ENCODE assay signal across 9 cellular contexts in genomic region chr2:7203056-7203467, GRCh38.
DNase-seq lines count a peak whose midpoint lies in the region; TF ChIP-seq lines count a peak whose summit lies in the region.
"Had no signal": no experiment of that assay in that cellular context is flagged by ENCODE, and none has a peak within 500 bp of the region (broad histone marks: within the 10 kb centered on the region; RNA-seq: fewer than 3 reads in every experiment).

No MANE protein-coding gene starts in this region.

- H3K4me1 Mint-ChIP-seq in brain = peaks cover 26% of the 10 kb centered on the region

- H3K27ac Mint-ChIP-seq in brain = peak overlapping the region; percentile 59 to 95 (median 79)
- H3K27ac Mint-ChIP-seq: stimulated activated naive CD8-positive, alpha-beta T cell treated with anti-CD3 and anti-CD28 coated beads, Interleukin-15, Interleukin-2, amounts not matched to agents 100 ng/mL and 50 ng/mL, for 24 hours had no signal

- no peaks in the 10 kb centered on the region for H3K9me3 Mint-ChIP-seq in brain
- H3K9me3 Mint-ChIP-seq: stimulated activated naive CD8-positive, alpha-beta T cell treated with anti-CD3 and anti-CD28 coated beads, Interleukin-15, Interleukin-2, amounts not matched to agents 100 ng/mL and 50 ng/mL, for 24 hours had no signal

- H3K36me3 Mint-ChIP-seq in brain = no peaks in the 10 kb centered on the region

- peak overlapping the region in 4 of 5 experiments; percentile 20 to 66 (median 33) for H3K4me3 Mint-ChIP-seq in brain
- H3K4me3 Mint-ChIP-seq: stimulated activated naive CD8-positive, alpha-beta T cell treated with anti-CD3 and anti-CD28 coated beads, Interleukin-15, Interleukin-2, amounts not matched to agents 100 ng/mL and 50 ng/mL, for 24 hours had no signal

- TF ChIP-seq CTCF in AG09319 (IDR thresholded peaks at IDR 0.05; ENCODE audit: low read depth, low read length) (peak; percentile 94), brain (conservative IDR thresholded peaks at IDR 0.05) (peak; percentile 88 to 90)

- DNase-seq in AG09319 (ENCODE audit: extremely low read depth, low read depth) = peak; percentile 25
- peak; percentile 21 for DNase-seq in GM19238 (ENCODE audit: insufficient read length, low spot score)
- peak; percentile 92 for DNase-seq in NCI-H1694 treated with DMSO at 0.1 percent for 48 hours (lab: John Stamatoyannopoulos, UW)
- DNase-seq in T-helper 9 cell = peak; percentile 39
- peak; percentile 61 for DNase-seq in islet precursor cell
- peak; percentile 48 for DNase-seq in stimulated activated CD4-positive, alpha-beta T cell treated with anti-CD3 and anti-CD28 coated beads, Interleukin-1b, Interleukin-23, amount 100 ng/mL, for 48 hours
- DNase-seq in NCI-H1048 (lab: John Stamatoyannopoulos, UW) = no peak

- H3K27me3 Mint-ChIP-seq in brain = peaks cover 7% of the 10 kb centered on the region
- H3K27me3 Mint-ChIP-seq: stimulated activated naive CD8-positive, alpha-beta T cell treated with anti-CD3 and anti-CD28 coated beads, Interleukin-15, Interleukin-2, amounts not matched to agents 100 ng/mL and 50 ng/mL, for 24 hours had no signal
